29 cellular contexts compared by ENCODE assay signal in the genomic region with DNA sequence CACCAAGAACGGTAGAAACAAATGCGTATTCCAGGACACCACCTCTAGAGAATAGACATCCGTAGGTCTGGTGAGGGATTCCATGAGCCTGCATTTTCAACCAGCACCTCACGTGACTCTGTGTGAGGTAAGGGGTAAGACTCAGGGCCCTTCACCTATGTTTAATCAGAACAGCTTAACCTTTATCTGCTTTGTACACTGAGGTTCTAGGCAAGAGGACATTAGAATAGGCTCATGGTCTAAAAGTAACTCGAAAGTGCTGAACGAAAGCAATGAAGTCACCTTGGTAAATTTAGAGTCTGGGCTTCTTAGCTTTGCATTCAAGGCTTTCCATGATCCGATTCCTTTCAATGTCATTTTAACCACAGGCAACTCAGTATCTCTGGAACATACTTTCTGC.
"Had no signal": no experiment of that assay in that cellular context is flagged by ENCODE, and none has a peak within 500 bp of the region (broad histone marks: within the 10 kb centered on the region; RNA-seq: fewer than 3 reads in every experiment).

No MANE protein-coding gene starts in this region.

- H3K9me3 Mint-ChIP-seq: activated naive CD4-positive, alpha-beta T cell treated with anti-CD3 and anti-CD28 coated beads for 36 hours; activated naive CD8-positive, alpha-beta T cell treated with anti-CD3 and anti-CD28 coated beads for 36 hours; activated naive CD8-positive, alpha-beta T cell treated with anti-CD3 and anti-CD28 coated beads, Interleukin-2, amount 50 U/mL, for 24 hours; activated T-helper 1 cell treated with anti-CD3 and anti-CD28 coated beads, Interleukin-12 subunit alpha, Interleukin-12 subunit beta, Interleukin-2, Interleukin-4 antibody, amounts not matched to agents 30 ng/mL and 10 ng/mL and 1 ng/mL, durations not matched to agents 14 hours and 24 hours and 36 hours; activated T-helper 2 cell treated with anti-CD3 and anti-CD28 coated beads, Interferon-gamma antibody, Interleukin-2, Interleukin-4, amounts not matched to agents 10 μg/mL and 5 μg/mL and 100 μg/mL, durations not matched to agents 14 hours and 24 hours and 36 hours had no signal

- H3K36me3 Mint-ChIP-seq: activated CD8-positive, alpha-beta memory T cell treated with anti-CD3 and anti-CD28 coated beads, Interleukin-2, amount 10 ng/mL, durations not matched to agents 7 days and 5 days; activated naive CD4-positive, alpha-beta T cell treated with anti-CD3 and anti-CD28 coated beads, Interleukin-2, amount 50 U/mL, for 24 hours; activated naive CD8-positive, alpha-beta T cell treated with anti-CD3 and anti-CD28 coated beads for 36 hours had no signal

- ATAC-seq: activated CD8-positive, alpha-beta memory T cell treated with anti-CD3 and anti-CD28 coated beads, Interleukin-2, amount 10 ng/mL, durations not matched to agents 7 days and 5 days; activated CD8-positive, alpha-beta T cell treated with anti-CD3 and anti-CD28 coated beads, Interleukin-2, amount 10 ng/mL, durations not matched to agents 7 days and 5 days; activated naive CD8-positive, alpha-beta T cell treated with anti-CD3 and anti-CD28 coated beads, Interleukin-2, amount 50 U/mL, for 24 hours; body of pancreas had no signal

- H3K4me3 Mint-ChIP-seq: activated CD8-positive, alpha-beta memory T cell treated with anti-CD3 and anti-CD28 coated beads, Interleukin-2, amount 10 ng/mL, durations not matched to agents 7 days and 5 days; activated CD8-positive, alpha-beta T cell treated with anti-CD3 and anti-CD28 coated beads, Interleukin-2, amount 10 ng/mL, durations not matched to agents 7 days and 5 days; activated naive CD4-positive, alpha-beta T cell treated with anti-CD3 and anti-CD28 coated beads for 36 hours; activated naive CD4-positive, alpha-beta T cell treated with anti-CD3 and anti-CD28 coated beads, Interleukin-2, amount 50 U/mL, for 24 hours; activated naive CD8-positive, alpha-beta T cell treated with anti-CD3 and anti-CD28 coated beads for 36 hours; activated naive CD8-positive, alpha-beta T cell treated with anti-CD3 and anti-CD28 coated beads, Interleukin-2, amount 50 U/mL, for 24 hours; activated T-helper 1 cell treated with anti-CD3 and anti-CD28 coated beads, Interleukin-12 subunit alpha, Interleukin-12 subunit beta, Interleukin-2, Interleukin-4 antibody, amounts not matched to agents 30 ng/mL and 10 ng/mL and 1 ng/mL, durations not matched to agents 14 hours and 24 hours and 36 hours had no signal

- H3K27me3 Mint-ChIP-seq: activated CD8-positive, alpha-beta memory T cell treated with anti-CD3 and anti-CD28 coated beads, Interleukin-2, amount 10 ng/mL, durations not matched to agents 7 days and 5 days; activated naive CD8-positive, alpha-beta T cell treated with anti-CD3 and anti-CD28 coated beads for 36 hours had no signal

- H3K27ac Mint-ChIP-seq: activated CD8-positive, alpha-beta memory T cell treated with anti-CD3 and anti-CD28 coated beads, Interleukin-2, amount 10 ng/mL, durations not matched to agents 7 days and 5 days; activated CD8-positive, alpha-beta T cell treated with anti-CD3 and anti-CD28 coated beads, Interleukin-2, amount 10 ng/mL, durations not matched to agents 7 days and 5 days; activated naive CD4-positive, alpha-beta T cell treated with anti-CD3 and anti-CD28 coated beads for 36 hours; activated naive CD4-positive, alpha-beta T cell treated with anti-CD3 and anti-CD28 coated beads, Interleukin-2, amount 50 U/mL, for 24 hours; activated naive CD8-positive, alpha-beta T cell treated with anti-CD3 and anti-CD28 coated beads for 36 hours; activated naive CD8-positive, alpha-beta T cell treated with anti-CD3 and anti-CD28 coated beads, Interleukin-2, amount 50 U/mL, for 24 hours; activated T-helper 1 cell treated with anti-CD3 and anti-CD28 coated beads, Interleukin-12 subunit alpha, Interleukin-12 subunit beta, Interleukin-2, Interleukin-4 antibody, amounts not matched to agents 30 ng/mL and 10 ng/mL and 1 ng/mL, durations not matched to agents 14 hours and 24 hours and 36 hours; activated T-helper 2 cell treated with anti-CD3 and anti-CD28 coated beads, Interferon-gamma antibody, Interleukin-2, Interleukin-4, amounts not matched to agents 10 μg/mL and 5 μg/mL and 100 μg/mL, durations not matched to agents 14 hours and 24 hours and 36 hours had no signal

- H3K36me3 ChIP-seq: adrenal gland, colonic mucosa, esophagus squamous epithelium had no signal

- H3K4me1 Mint-ChIP-seq: activated CD8-positive, alpha-beta memory T cell treated with anti-CD3 and anti-CD28 coated beads, Interleukin-2, amount 10 ng/mL, durations not matched to agents 7 days and 5 days; activated naive CD4-positive, alpha-beta T cell treated with anti-CD3 and anti-CD28 coated beads, Interleukin-2, amount 50 U/mL, for 24 hours; activated naive CD8-positive, alpha-beta T cell treated with anti-CD3 and anti-CD28 coated beads for 36 hours; activated naive CD8-positive, alpha-beta T cell treated with anti-CD3 and anti-CD28 coated beads, Interleukin-2, amount 50 U/mL, for 24 hours had no signal

- H3K27me3 ChIP-seq: adrenal gland, body of pancreas, colonic mucosa, esophagus squamous epithelium had no signal

- H3K4me3 ChIP-seq: adrenal gland, body of pancreas, colonic mucosa, esophagus squamous epithelium had no signal

- DNase-seq: activated CD4-positive, alpha-beta T cell treated with anti-CD3 and anti-CD28 coated beads for 4 hours; activated CD4-positive, alpha-beta T cell treated with anti-CD3 and anti-CD28 coated beads, Interleukin-2, amount 50 U/mL, for 1 hour; activated CD4-positive, alpha-beta T cell treated with anti-CD3 and anti-CD28 coated beads, Interleukin-2, amount 50 U/mL, for 48 hours; activated CD4-positive, CD25-positive, alpha-beta regulatory T cell; activated CD4-positive, CD25-positive, alpha-beta regulatory T cell treated with anti-CD3 and anti-CD28 coated beads, Interleukin-2, amount 50 U/mL, for 72 hours; activated CD8-positive, alpha-beta memory T cell treated with anti-CD3 and anti-CD28 coated beads, Interleukin-2, amount 10 ng/mL, durations not matched to agents 7 days and 5 days; activated CD8-positive, alpha-beta memory T cell treated with anti-CD3 and anti-CD28 coated beads, Interleukin-2, amount 50 U/mL, for 4 hours; activated CD8-positive, alpha-beta T cell treated with anti-CD3 and anti-CD28 coated beads, Interleukin-2, amount 10 ng/mL, durations not matched to agents 7 days and 5 days; activated effector memory CD4-positive, alpha-beta T cell treated with anti-CD3 and anti-CD28 coated beads, Interleukin-2, amount 50 U/mL, for 16 hours; activated naive CD4-positive, alpha-beta T cell treated with anti-CD3 and anti-CD28 coated beads for 36 hours; activated naive CD8-positive, alpha-beta T cell treated with anti-CD3 and anti-CD28 coated beads for 36 hours; activated naive CD8-positive, alpha-beta T cell treated with anti-CD3 and anti-CD28 coated beads, Interleukin-2, amount 50 U/mL, for 24 hours; activated T-cell treated with anti-CD3 and anti-CD28 coated beads, Interleukin-2, amount 50 U/mL, for 1 hour; activated T-cell treated with anti-CD3 and anti-CD28 coated beads, Interleukin-2, amount 50 U/mL, for 48 hours; adrenal gland; amygdala; aorta; body of pancreas; central memory CD4-positive, alpha-beta T cell; cerebellar nuclear complex; colonic mucosa; effector CD8-positive, alpha-beta T cell; esophagus squamous epithelium; foreskin melanocyte; T-helper 2 cell had no signal

- H3K4me1 ChIP-seq: body of pancreas, colonic mucosa had no signal

- H3K9me3 ChIP-seq: adrenal gland, body of pancreas, colonic mucosa, esophagus squamous epithelium had no signal

- H3K27ac ChIP-seq: adrenal gland, body of pancreas, colonic mucosa, epithelial cell of prostate, esophagus squamous epithelium had no signal
